Comparison of ENCODE assay signal across 20 cellular contexts in the genomic region with DNA sequence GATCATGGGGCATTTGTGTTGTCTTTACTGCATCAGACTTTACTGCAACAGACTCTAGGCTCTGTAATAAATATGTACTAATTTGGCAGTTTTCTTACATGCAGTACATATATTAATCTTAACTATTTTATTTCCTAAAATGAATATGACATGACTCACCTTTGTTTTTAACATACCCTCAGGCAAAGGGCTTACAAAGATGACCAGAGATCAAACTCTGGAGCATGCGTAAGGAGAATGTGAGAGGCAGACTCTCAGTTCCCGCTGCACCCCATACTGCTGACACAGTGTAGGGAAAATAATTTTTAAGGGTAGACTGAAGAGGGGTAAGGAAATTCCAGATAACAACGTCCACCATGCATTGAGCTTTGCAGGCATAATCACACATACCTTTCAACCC. TPM values are rescaled to one million over a fixed set of nuclear protein-coding genes. Genes with fewer than 3 reads are reported as not detected.
DNase-seq lines count a peak whose midpoint lies in the region; ATAC-seq and TF ChIP-seq lines count a peak whose summit lies in the region.
"Had no signal": no experiment of that assay in that cellular context is flagged by ENCODE, and none has a peak within 500 bp of the region (broad histone marks: within the 10 kb centered on the region; RNA-seq: fewer than 3 reads in every experiment).

No MANE protein-coding gene starts in this region.

- in situ Hi-C loops in HAP-1 (cut with MboI; ENCODE audit: low sequenced_read_pairs): no loop called here

- H3K4me1 ChIP-seq in esophagus muscularis mucosa (peaks cover 32 to 42% (median 40%) of the 10 kb centered on the region in 4 donors), HAP-1 (peaks cover 10% of the 10 kb centered on the region)
- H3K4me1 ChIP-seq: SJSA1 had no signal

- TF ChIP-seq CTCF in esophagus muscularis mucosa (IDR thresholded peaks at IDR 0.05) (no peak), coronary artery (IDR thresholded peaks at IDR 0.05) (no peak)

- H3K27ac ChIP-seq in esophagus muscularis mucosa (replicated peaks in 1 of 4) (peak overlapping the region in 2 of 4 donors; percentile 80 to 93), coronary artery (no peak overlapping the region)
- H3K27ac ChIP-seq: BLaER1, SJSA1, tibial nerve had no signal

- intact Hi-C loops in esophagus muscularis mucosa (cut with DNase I): no loop called here

- H3K9me3 ChIP-seq in esophagus muscularis mucosa (no peaks in the 10 kb centered on the region), HAP-1 (no peaks in the 10 kb centered on the region)
- H3K9me3 ChIP-seq: BLaER1, SJSA1, tibial nerve had no signal

- no peaks in the 10 kb centered on the region for H3K27me3 ChIP-seq in esophagus muscularis mucosa
- H3K27me3 ChIP-seq in HAP-1 (ENCODE audit: low read depth): no peaks in the 10 kb centered on the region
- H3K27me3 ChIP-seq: BLaER1, tibial nerve had no signal

- no peak for TF ChIP-seq EP300 in esophagus muscularis mucosa (IDR thresholded peaks at IDR 0.05)

- TF ChIP-seq POLR2A in esophagus muscularis mucosa (IDR thresholded peaks at IDR 0.05; ENCODE audit: low read depth): no peak

- DNase-seq in esophagus muscularis mucosa (ENCODE audit: extremely low spot score): peak; percentile 47
- DNase-seq in coronary artery (ENCODE audit: low spot score): no peak
- DNase-seq in DMS114 treated with DMSO at 0.1 percent for 48 hours (lab: John Stamatoyannopoulos, UW; ENCODE audit: unreplicated experiment): no peak
- no peak for DNase-seq in HAP-1 (ENCODE audit: low spot score in 2 of 2)
- DNase-seq in NCI-H2107 (lab: John Stamatoyannopoulos, UW): no peak
- DNase-seq: activated CD4-positive, alpha-beta memory T cell treated with anti-CD3 and anti-CD28 coated beads, Interleukin-2, amount 10 ng/mL, durations not matched to agents 7 days and 5 days; amniotic stem cell; foreskin fibroblast; Kasumi-1; NCI-H146; NCI-H446 treated with DMSO at 0.1 percent for 48 hours; T1000 had no signal

- WGBS in esophagus muscularis mucosa: 83% methylated on average over 3 of the region's 3 CpGs

- H3K4me3 ChIP-seq in esophagus muscularis mucosa (no peak overlapping the region), coronary artery (no peak overlapping the region), HAP-1 (no peak overlapping the region)
- H3K4me3 ChIP-seq: BLaER1, GM23338, SJSA1, tibial nerve had no signal

- H3K36me3 ChIP-seq in esophagus muscularis mucosa (no peaks in the 10 kb centered on the region), HAP-1 (replicated peaks) (no peaks in the 10 kb centered on the region)
- H3K36me3 ChIP-seq: BLaER1, SJSA1, tibial nerve had no signal

- ATAC-seq in GM19025 (IDR thresholded peaks at IDR 0.05; ENCODE audit: low read depth, unreplicated experiment) (peak; percentile 20), GM21526 (IDR thresholded peaks at IDR 0.05; ENCODE audit: low FRiP score, unreplicated experiment) (peak; percentile 8), HG03108 (IDR thresholded peaks at IDR 0.05; ENCODE audit: unreplicated experiment) (peak; percentile 8)
- ATAC-seq: GM23338, left lobe of liver had no signal

RNA-seq across cellular contexts. Expression of a gene that starts 7.2 kb away (rescaled TPM):
- total RNA-seq in esophagus muscularis mucosa: 10 to 100 TPM in 2 of 4 donors, 1 to 10 TPM in 2; 7.5 to 15.2 (median 9.9) TPM
